ENCODE assay signal across 14 cellular contexts in genomic region chr6:45480697-45481415, GRCh38.
DNase-seq lines count a peak whose midpoint lies in the region; ATAC-seq, FAIRE-seq and TF ChIP-seq lines count a peak whose summit lies in the region.
"Had no signal": no experiment of that assay in that cellular context is flagged by ENCODE, and none has a peak within 500 bp of the region (broad histone marks: within the 10 kb centered on the region; RNA-seq: fewer than 3 reads in every experiment).

No MANE protein-coding gene starts in this region.

- H3K4me2 ChIP-seq in skeletal muscle satellite cell (ENCODE audit: low read length) = peak overlapping the region; percentile 32

- no peaks in the 10 kb centered on the region for H3K27me3 ChIP-seq in skeletal muscle satellite cell (ENCODE audit: control insufficient read depth, insufficient read depth, low read length)
- H3K27me3 ChIP-seq: right atrium auricular region had no signal

- TF ChIP-seq POLR2A in GM12892 (IDR thresholded peaks at IDR 0.05; ENCODE audit: low read depth, low read length) = no peak

- no peaks in the 10 kb centered on the region for H3K27me3 Mint-ChIP-seq in T-helper 17 cell

- H3K27ac Mint-ChIP-seq in T-helper 17 cell = peak overlapping the region; percentile 69

- H3K4me1 Mint-ChIP-seq in T-helper 17 cell = peaks cover 24% of the 10 kb centered on the region

- no peak for ATAC-seq in T-helper 17 cell
- ATAC-seq in GM21737 (IDR thresholded peaks at IDR 0.05; ENCODE audit: unreplicated experiment) = no peak
- ATAC-seq: HCT116 had no signal

- no peaks in the 10 kb centered on the region for H3K36me3 Mint-ChIP-seq in T-helper 17 cell (ENCODE audit: low read depth)

- peaks cover 62% of the 10 kb centered on the region for H3K4me1 ChIP-seq in skeletal muscle satellite cell (ENCODE audit: control insufficient read depth, insufficient read depth, low read length)
- H3K4me1 ChIP-seq: right atrium auricular region had no signal

- FAIRE-seq in GM12892 (lab: Jason Lieb, UNC) = no peak

- DNase-seq in NCI-H2227 (lab: John Stamatoyannopoulos, UW; ENCODE audit: unreplicated experiment) (peak; percentile 10), NCI-H2227 treated with DMSO at 0.1 percent for 48 hours (lab: John Stamatoyannopoulos, UW) (no peak), T-helper 17 cell (no peak), fibroblast of peridontal ligament (ENCODE audit: extremely low read depth) (peak; percentile 52), NCI-H2081 treated with DMSO at 0.1 percent for 48 hours (lab: John Stamatoyannopoulos, UW) (no peak), GM12892 (ENCODE audit: insufficient read length) (no peak)
- DNase-seq: 8988T, DMS153, NCI-H1694, trophoblast cell had no signal

- peaks cover 26% of the 10 kb centered on the region for H3K36me3 ChIP-seq in skeletal muscle satellite cell (ENCODE audit: insufficient read depth, low read length)
- H3K36me3 ChIP-seq: right atrium auricular region had no signal

- no peak overlapping the region for H3K4me3 Mint-ChIP-seq in T-helper 17 cell

- no peaks in the 10 kb centered on the region for H3K9me3 ChIP-seq in T-helper 17 cell (ENCODE audit: control insufficient read depth, low read length, poor library complexity, severe bottlenecking)
- H3K9me3 ChIP-seq in skeletal muscle satellite cell (replicated peaks; ENCODE audit: low read length) = no peaks in the 10 kb centered on the region
- H3K9me3 ChIP-seq: right atrium auricular region had no signal

- H3K4me3 ChIP-seq in skeletal muscle satellite cell (ENCODE audit: low read length) = no peak overlapping the region

- H3K9ac ChIP-seq in skeletal muscle satellite cell (ENCODE audit: low read depth, low read length) = peak overlapping the region; percentile 23

Comparison
In these comparisons a context has a peak if more than half of its experiments do, and no peak if none do; other contexts are left out.
1. DNase-seq: peak in NCI-H2227 (single experiment) and fibroblast of peridontal ligament (single experiment); none in NCI-H2227 treated with DMSO at 0.1 percent for 48 hours (single experiment), T-helper 17 cell (0 of 3), NCI-H2081 treated with DMSO at 0.1 percent for 48 hours (single experiment) and GM12892 (single experiment).